26 cellular contexts compared by ENCODE assay signal in the genomic region with DNA sequence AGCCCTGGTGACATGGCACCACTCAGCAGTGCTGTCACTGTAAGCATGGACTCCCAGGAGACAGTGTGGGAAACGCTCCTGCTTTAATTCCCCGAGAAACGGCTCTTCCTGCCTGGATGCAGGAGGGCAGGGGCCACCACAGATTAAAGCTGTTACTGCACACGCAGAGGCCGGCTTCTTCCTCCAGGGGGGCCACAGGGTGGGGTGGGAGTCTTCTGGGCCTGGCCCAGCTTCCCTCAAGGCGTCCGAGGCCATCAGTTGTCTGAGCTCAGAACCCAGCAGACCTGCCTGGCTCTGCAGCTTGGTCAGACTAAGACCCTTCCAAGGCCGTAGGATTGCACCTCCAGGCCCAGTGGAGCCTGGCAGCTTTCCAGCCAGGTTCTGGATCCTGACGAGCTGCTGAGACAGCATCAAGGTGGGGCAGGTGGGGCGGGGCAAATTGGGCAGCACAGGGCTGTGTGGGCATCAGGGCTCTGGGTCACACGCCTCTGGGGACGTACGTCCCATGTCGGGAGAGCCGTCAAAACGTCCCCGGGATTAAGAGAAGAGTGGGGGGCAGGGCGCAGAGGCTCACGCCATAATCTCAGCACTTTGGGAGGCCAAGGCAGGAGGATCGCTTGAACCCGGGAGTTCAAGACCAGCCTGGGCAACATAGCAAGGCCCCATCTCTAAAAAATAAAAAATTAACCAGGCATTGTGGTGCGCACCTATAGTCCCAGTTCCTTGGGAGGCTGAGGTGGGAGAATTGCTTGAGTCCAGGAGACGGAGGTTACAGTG. TPM values are rescaled to one million over a fixed set of nuclear protein-coding genes. Genes with fewer than 3 reads are reported as not detected.
DNase-seq lines count a peak whose midpoint lies in the region; ATAC-seq, FAIRE-seq and TF ChIP-seq lines count a peak whose summit lies in the region.
"Had no signal": no experiment of that assay in that cellular context is flagged by ENCODE, and none has a peak within 500 bp of the region (broad histone marks: within the 10 kb centered on the region; RNA-seq: fewer than 3 reads in every experiment).

No MANE protein-coding gene starts in this region.

- H3K4me3 ChIP-seq in A549, result no peak overlapping the region
- H3K4me3 ChIP-seq: body of pancreas, sigmoid colon had no signal

- no peak for TF ChIP-seq CTCF in activated CD8-positive, alpha-beta T cell treated with anti-CD3 and anti-CD28 coated beads for 36 hours (IDR thresholded peaks at IDR 0.05)
- TF ChIP-seq CTCF in A549 (IDR thresholded peaks at IDR 0.05), result no peak
- no peak for TF ChIP-seq CTCF in nephron progenitor cell (IDR thresholded peaks at IDR 0.05)

- CTCF ChIA-PET in activated CD8-positive, alpha-beta T cell treated with anti-CD3 and anti-CD28 coated beads for 36 hours (lab: Charles Lee), result no interaction called here
- CTCF ChIA-PET in activated CD8-positive, alpha-beta T cell treated with anti-CD3 and anti-CD28 coated beads, Interleukin-2, amount 10 ng/mL, durations not matched to agents 7 days and 5 days (lab: Charles Lee), result no interaction called here
- CTCF ChIA-PET in A549 (lab: Yijun Ruan, JAX), result no interaction called here

- H3K27ac Mint-ChIP-seq in activated CD8-positive, alpha-beta T cell treated with anti-CD3 and anti-CD28 coated beads for 36 hours, result peak overlapping the region; percentile 39
- H3K27ac Mint-ChIP-seq in activated CD8-positive, alpha-beta T cell treated with anti-CD3 and anti-CD28 coated beads, Interleukin-2, amount 10 ng/mL, durations not matched to agents 7 days and 5 days, result no peak overlapping the region
- peak overlapping the region; percentile 87 for H3K27ac Mint-ChIP-seq in nephron progenitor cell

- peaks cover 21% of the 10 kb centered on the region for H3K4me1 Mint-ChIP-seq in activated CD8-positive, alpha-beta T cell treated with anti-CD3 and anti-CD28 coated beads for 36 hours (ENCODE audit: low read depth)
- H3K4me1 Mint-ChIP-seq in activated CD8-positive, alpha-beta T cell treated with anti-CD3 and anti-CD28 coated beads, Interleukin-2, amount 10 ng/mL, durations not matched to agents 7 days and 5 days (ENCODE audit: low read depth), result peaks cover 17% of the 10 kb centered on the region
- H3K4me1 Mint-ChIP-seq in nephron progenitor cell, result peaks cover 16% of the 10 kb centered on the region

- H3K4me2 ChIP-seq in A549, result no peak overlapping the region

- no peaks in the 10 kb centered on the region for H3K9me3 ChIP-seq in A549
- H3K9me3 ChIP-seq: body of pancreas, sigmoid colon had no signal

- H3K9me3 Mint-ChIP-seq in activated CD8-positive, alpha-beta T cell treated with anti-CD3 and anti-CD28 coated beads for 36 hours, result no peaks in the 10 kb centered on the region
- H3K9me3 Mint-ChIP-seq in activated CD8-positive, alpha-beta T cell treated with anti-CD3 and anti-CD28 coated beads, Interleukin-2, amount 10 ng/mL, durations not matched to agents 7 days and 5 days (ENCODE audit: insufficient read depth), result no peaks in the 10 kb centered on the region
- H3K9me3 Mint-ChIP-seq in nephron progenitor cell, result no peaks in the 10 kb centered on the region
- H3K9me3 Mint-ChIP-seq: effector memory CD8-positive, alpha-beta T cell; H9; T-helper 2 cell treated with Interferon-gamma antibody and Interleukin-4, amounts not matched to agents 5 μg/mL and 100 μg/mL, for 36 hours had no signal

- no peak for ATAC-seq in activated CD8-positive, alpha-beta T cell treated with anti-CD3 and anti-CD28 coated beads for 36 hours
- ATAC-seq in activated CD8-positive, alpha-beta T cell treated with anti-CD3 and anti-CD28 coated beads, Interleukin-2, amount 10 ng/mL, durations not matched to agents 7 days and 5 days, result no peak
- ATAC-seq in A549, result no peak
- ATAC-seq in HG02852 (IDR thresholded peaks at IDR 0.05; ENCODE audit: unreplicated experiment), result no peak
- ATAC-seq: body of pancreas; effector memory CD8-positive, alpha-beta T cell; SK-N-SH treated with all-trans-retinoic acid at 6 μM for 48 hours had no signal

- TF ChIP-seq POLR2A in A549 (IDR thresholded peaks at IDR 0.05; ENCODE audit: low read length) (0 out of 2 replicates have a peak, but pooled peaks have one; percentile 25), Raji (IDR thresholded peaks at IDR 0.05; ENCODE audit: insufficient read depth, low read depth, low read length) (peak; percentile 28; the same call in 1 of the 2 replicates)

- peaks cover 17% of the 10 kb centered on the region for H3K4me1 ChIP-seq in A549

- POLR2A ChIA-PET in activated CD8-positive, alpha-beta T cell treated with anti-CD3 and anti-CD28 coated beads for 36 hours (lab: Charles Lee), result no interaction called here
- POLR2A ChIA-PET in activated CD8-positive, alpha-beta T cell treated with anti-CD3 and anti-CD28 coated beads, Interleukin-2, amount 10 ng/mL, durations not matched to agents 7 days and 5 days (lab: Charles Lee), result no interaction called here
- POLR2A ChIA-PET in A549 (lab: Yijun Ruan, JAX), result no interaction called here

- H3K27me3 Mint-ChIP-seq in activated CD8-positive, alpha-beta T cell treated with anti-CD3 and anti-CD28 coated beads for 36 hours, result no peaks in the 10 kb centered on the region
- H3K27me3 Mint-ChIP-seq in activated CD8-positive, alpha-beta T cell treated with anti-CD3 and anti-CD28 coated beads, Interleukin-2, amount 10 ng/mL, durations not matched to agents 7 days and 5 days (ENCODE audit: low read depth), result no peaks in the 10 kb centered on the region
- no peaks in the 10 kb centered on the region for H3K27me3 Mint-ChIP-seq in nephron progenitor cell (ENCODE audit: low read depth, poor library complexity)
- H3K27me3 Mint-ChIP-seq: effector memory CD8-positive, alpha-beta T cell had no signal

- TF ChIP-seq RAD21 in A549 (conservative IDR thresholded peaks at IDR 0.05 in 1 of 2, IDR thresholded peaks at IDR 0.05 in 1 of 2), result no peak

- H3K27ac ChIP-seq in A549, result 0 out of 6 replicates have a peak overlapping the region, but pooled peaks of 1 of the 2 experiments have one; percentile 15
- H3K27ac ChIP-seq: body of pancreas, sigmoid colon, WERI-Rb-1 had no signal

- intact Hi-C loops in activated CD8-positive, alpha-beta T cell treated with anti-CD3 and anti-CD28 coated beads for 36 hours (cut with micrococcal nuclease), result no loop called here

- WGBS in A549 (ENCODE audit: missing lambda C conversion rate), result 80% methylated on average over 20 of the region's 23 CpGs

- H3K36me3 Mint-ChIP-seq in activated CD8-positive, alpha-beta T cell treated with anti-CD3 and anti-CD28 coated beads for 36 hours (ENCODE audit: low read depth), result peaks cover 7% of the 10 kb centered on the region
- peaks cover 3% of the 10 kb centered on the region for H3K36me3 Mint-ChIP-seq in activated CD8-positive, alpha-beta T cell treated with anti-CD3 and anti-CD28 coated beads, Interleukin-2, amount 10 ng/mL, durations not matched to agents 7 days and 5 days (ENCODE audit: low read depth)
- peaks cover 12% of the 10 kb centered on the region for H3K36me3 Mint-ChIP-seq in nephron progenitor cell (ENCODE audit: low read depth)

- TF ChIP-seq EP300 in A549 (IDR thresholded peaks at IDR 0.05), result no peak

- no peak overlapping the region for H3K4me3 Mint-ChIP-seq in activated CD8-positive, alpha-beta T cell treated with anti-CD3 and anti-CD28 coated beads for 36 hours
- no peak overlapping the region for H3K4me3 Mint-ChIP-seq in activated CD8-positive, alpha-beta T cell treated with anti-CD3 and anti-CD28 coated beads, Interleukin-2, amount 10 ng/mL, durations not matched to agents 7 days and 5 days
- no peak overlapping the region for H3K4me3 Mint-ChIP-seq in nephron progenitor cell
- H3K4me3 Mint-ChIP-seq: effector memory CD8-positive, alpha-beta T cell; H9; T-helper 2 cell treated with Interferon-gamma antibody and Interleukin-4, amounts not matched to agents 5 μg/mL and 100 μg/mL, for 36 hours had no signal

- no peak for DNase-seq in activated CD8-positive, alpha-beta T cell treated with anti-CD3 and anti-CD28 coated beads for 36 hours
- DNase-seq in activated CD8-positive, alpha-beta T cell treated with anti-CD3 and anti-CD28 coated beads, Interleukin-2, amount 10 ng/mL, durations not matched to agents 7 days and 5 days, result no peak
- DNase-seq in A549 (ENCODE audit: low read depth in 1 of 2, low spot score in 1 of 2) (no peak), nephron progenitor cell (no peak), COR-L47 (lab: John Stamatoyannopoulos, UW) (no peak)
- DNase-seq in activated CD4-positive, CD25-positive, alpha-beta regulatory T cell treated with anti-CD3 and anti-CD28 coated beads, Interleukin-2, amount 50 U/mL, for 72 hours, result no peak
- DNase-seq: ACHN; activated CD4-positive, alpha-beta T cell treated with anti-CD3 and anti-CD28 coated beads, Interleukin-2, amount 50 U/mL, for 48 hours; body of pancreas; C1 segment of cervical spinal cord; effector memory CD8-positive, alpha-beta T cell; H9; NCI-H146; NCI-H524 treated with DMSO at 0.1 percent for 48 hours; RPMI8226; sigmoid colon; stimulated activated CD8-positive, alpha-beta memory T cell treated with anti-CD3 and anti-CD28 coated beads, Interleukin-4, amount 100 ng/mL, for 48 hours; WERI-Rb-1 had no signal

- no peak for FAIRE-seq in A549 (lab: Jason Lieb, UNC)
- FAIRE-seq: colon, G401.6 had no signal

RNA-seq across cellular contexts. Expression of a gene that starts 5.0 kb away (rescaled TPM):
- total RNA-seq in activated CD8-positive, alpha-beta T cell treated with anti-CD3 and anti-CD28 coated beads for 36 hours, result 10 to 100 TPM; 76.4 to 81.2 TPM
- total RNA-seq in activated CD8-positive, alpha-beta T cell treated with anti-CD3 and anti-CD28 coated beads, Interleukin-2, amount 10 ng/mL, durations not matched to agents 7 days and 5 days, result 10 to 100 TPM; 85.3 to 93.0 TPM
- 10.0 and 11.4 TPM in 2 replicates for polyA plus RNA-seq in A549 (2011; rRNA removed)
- polyA plus RNA-seq in A549 (2012; cell fraction: cytosol; rRNA removed), result 46.5 and 72.3 TPM in 2 replicates
- polyA plus RNA-seq in A549 (2012; cell fraction: nucleus; rRNA removed), result 132 and 252 TPM in 2 replicates
- 31.3 to 33.9 TPM (median 33.3 TPM) in 3 replicates for polyA plus RNA-seq in A549 (2017; fragmentation: RNase III; extraction: RNeasy Plus Mini Kit Qiagen cat#74134 plus additional on column Dnase treatment)
- 8.6 and 13.1 TPM in 2 replicates for polyA minus RNA-seq in A549 (2011; rRNA and poly(A)+ RNA removed)

RNA-seq across cellular contexts. Expression of a gene that starts 37.7 kb away (rescaled TPM):
- not detected for total RNA-seq in activated CD8-positive, alpha-beta T cell treated with anti-CD3 and anti-CD28 coated beads for 36 hours
- not detected for total RNA-seq in activated CD8-positive, alpha-beta T cell treated with anti-CD3 and anti-CD28 coated beads, Interleukin-2, amount 10 ng/mL, durations not matched to agents 7 days and 5 days
- polyA plus RNA-seq in A549 (2011; rRNA removed) (0.04 TPM in 1 of 2 replicates, not detected in the other), A549 (2017; fragmentation: RNase III; extraction: RNeasy Plus Mini Kit Qiagen cat#74134 plus additional on column Dnase treatment) (0.04 to 0.10 TPM (median 0.04 TPM) in 3 replicates)
- 0.05 and 0.17 TPM in 2 replicates for polyA plus RNA-seq in A549 (2012; cell fraction: cytosol; rRNA removed)
- polyA plus RNA-seq in A549 (2012; cell fraction: nucleus; rRNA removed), result 0.11 and 0.22 TPM in 2 replicates
- not detected in 2 replicates for polyA minus RNA-seq in A549 (2011; rRNA and poly(A)+ RNA removed)
- total RNA-seq: body of pancreas, osteocyte, sigmoid colon, urinary bladder had no signal
- polyA plus RNA-seq: sigmoid colon, urinary bladder had no signal

RNA-seq across cellular contexts. Expression of a gene that starts 44.3 kb away (rescaled TPM):
- under 1 TPM; 0.41 to 0.72 TPM for total RNA-seq in activated CD8-positive, alpha-beta T cell treated with anti-CD3 and anti-CD28 coated beads for 36 hours
- 1 to 10 TPM; 1.6 TPM for total RNA-seq in activated CD8-positive, alpha-beta T cell treated with anti-CD3 and anti-CD28 coated beads, Interleukin-2, amount 10 ng/mL, durations not matched to agents 7 days and 5 days
- 0.03 and 0.13 TPM in 2 replicates for polyA plus RNA-seq in A549 (2011; rRNA removed)
- 0.04 TPM in 2 replicates for polyA plus RNA-seq in A549 (2012; cell fraction: cytosol; rRNA removed)
- 0.17 and 0.24 TPM in 2 replicates for polyA plus RNA-seq in A549 (2012; cell fraction: nucleus; rRNA removed)
- 0.07 to 0.09 TPM (median 0.08 TPM) in 3 replicates for polyA plus RNA-seq in A549 (2017; fragmentation: RNase III; extraction: RNeasy Plus Mini Kit Qiagen cat#74134 plus additional on column Dnase treatment)
- not detected in 2 replicates for polyA minus RNA-seq in A549 (2011; rRNA and poly(A)+ RNA removed)

RNA-seq across cellular contexts. Expression of a gene that starts 47.3 kb away (rescaled TPM):
- 10 to 100 TPM; 18.5 to 18.6 TPM for total RNA-seq in activated CD8-positive, alpha-beta T cell treated with anti-CD3 and anti-CD28 coated beads for 36 hours
- 10 to 100 TPM; 41.2 to 43.0 TPM for total RNA-seq in activated CD8-positive, alpha-beta T cell treated with anti-CD3 and anti-CD28 coated beads, Interleukin-2, amount 10 ng/mL, durations not matched to agents 7 days and 5 days
- polyA plus RNA-seq in A549 (2011; rRNA removed) (13.2 and 15.7 TPM in 2 replicates), A549 (2017; fragmentation: RNase III; extraction: RNeasy Plus Mini Kit Qiagen cat#74134 plus additional on column Dnase treatment) (25.2 to 32.2 TPM (median 31.2 TPM) in 3 replicates)
- 32.0 and 51.6 TPM in 2 replicates for polyA plus RNA-seq in A549 (2012; cell fraction: cytosol; rRNA removed)
- polyA plus RNA-seq in A549 (2012; cell fraction: nucleus; rRNA removed), result 141 and 208 TPM in 2 replicates
- 32.3 and 33.8 TPM in 2 replicates for polyA minus RNA-seq in A549 (2011; rRNA and poly(A)+ RNA removed)
